10 cellular contexts compared by ENCODE assay signal in genomic region chr4:139243448-139244365, GRCh38. TPM values are rescaled to one million over a fixed set of nuclear protein-coding genes. Genes with fewer than 3 reads are reported as not detected.
DNase-seq lines count a peak whose midpoint lies in the region; ATAC-seq and TF ChIP-seq lines count a peak whose summit lies in the region.
"Had no signal": no experiment of that assay in that cellular context is flagged by ENCODE, and none has a peak within 500 bp of the region (broad histone marks: within the 10 kb centered on the region; RNA-seq: fewer than 3 reads in every experiment).

No MANE protein-coding gene starts in this region.

- no peak for TF ChIP-seq CTCF in ascending aorta (IDR thresholded peaks at IDR 0.05)
- TF ChIP-seq CTCF in thyroid gland (IDR thresholded peaks at IDR 0.05): no peak

- H3K36me3 Mint-ChIP-seq in CD4-positive, alpha-beta memory T cell: peaks cover 0 to 6% of the 10 kb centered on the region in 2 donors
- H3K36me3 Mint-ChIP-seq in CD8-positive, alpha-beta memory T cell: peaks cover 0 to 4% (median 2%) of the 10 kb centered on the region in 3 donors

- CTCF ChIA-PET in CD4-positive, alpha-beta memory T cell (lab: Charles Lee; ENCODE audit: partially characterized antibody): interaction anchor here (1.4 to 1.6 kb wide), 2 partner anchors 12 to 15 kb away, joined by 4 to 5 read pairs; no protein-coding TSS in a partner anchor
- CTCF ChIA-PET in CD8-positive, alpha-beta memory T cell (lab: Charles Lee): interaction anchor here (1.1 kb wide), 1 partner anchor 9 kb away, joined by 3 read pairs; no protein-coding TSS in a partner anchor

- H3K9me3 ChIP-seq in ascending aorta: peaks cover 0 to 6% of the 10 kb centered on the region in 2 donors
- H3K9me3 ChIP-seq in thyroid gland: no peaks in the 10 kb centered on the region
- no peaks in the 10 kb centered on the region for H3K9me3 ChIP-seq in CD4-positive, alpha-beta memory T cell (ENCODE audit: control insufficient read depth in 1 of 2, low read length in 2 of 2)
- H3K9me3 ChIP-seq in CD8-positive, alpha-beta memory T cell (ENCODE audit: low read length): no peaks in the 10 kb centered on the region

- H3K9me3 Mint-ChIP-seq in CD4-positive, alpha-beta memory T cell: peaks cover 0 to 8% (median 1%) of the 10 kb centered on the region in 8 donors
- H3K9me3 Mint-ChIP-seq in CD8-positive, alpha-beta memory T cell: peaks cover 0 to 8% (median 0%) of the 10 kb centered on the region in 5 donors

- no peaks in the 10 kb centered on the region for H3K36me3 ChIP-seq in ascending aorta
- no peaks in the 10 kb centered on the region for H3K36me3 ChIP-seq in thyroid gland
- no peaks in the 10 kb centered on the region for H3K36me3 ChIP-seq in CD4-positive, alpha-beta memory T cell (ENCODE audit: insufficient read depth, low read length)
- H3K36me3 ChIP-seq in CD8-positive, alpha-beta memory T cell (ENCODE audit: insufficient read depth, low read length): no peaks in the 10 kb centered on the region

- H3K27me3 Mint-ChIP-seq in CD4-positive, alpha-beta memory T cell: no peaks in the 10 kb centered on the region
- no peaks in the 10 kb centered on the region for H3K27me3 Mint-ChIP-seq in CD8-positive, alpha-beta memory T cell

- no peaks in the 10 kb centered on the region for H3K4me1 Mint-ChIP-seq in CD4-positive, alpha-beta memory T cell
- H3K4me1 Mint-ChIP-seq in CD8-positive, alpha-beta memory T cell: peaks cover 0 to 3% (median 0%) of the 10 kb centered on the region in 3 donors

- intact Hi-C loops in ascending aorta (cut with DNase I) (loop anchor here (1.0 to 2.0 kb wide), 2 partner anchors 57 to 227 kb away; no protein-coding TSS in a partner anchor), left ventricle myocardium superior (cut with micrococcal nuclease) (no loop called here), thyroid gland (cut with DNase I) (no loop called here)
- intact Hi-C loops in CD4-positive, alpha-beta memory T cell (cut with micrococcal nuclease): no loop called here

- H3K4me3 ChIP-seq in ascending aorta (peak overlapping the region in 1 of 2 donors; percentile 7), thyroid gland (replicated peaks in 1 of 3) (no peak overlapping the region)
- no peak overlapping the region for H3K4me3 ChIP-seq in CD4-positive, alpha-beta memory T cell (ENCODE audit: low read length in 2 of 2)
- no peak overlapping the region for H3K4me3 ChIP-seq in CD8-positive, alpha-beta memory T cell (ENCODE audit: low read length)

- H3K27ac ChIP-seq in ascending aorta: peak overlapping the region; percentile 78 to 90
- no peak overlapping the region for H3K27ac ChIP-seq in thyroid gland
- H3K27ac ChIP-seq in CD4-positive, alpha-beta memory T cell (ENCODE audit: low read depth, low read length): no peak overlapping the region
- no peak overlapping the region for H3K27ac ChIP-seq in CD8-positive, alpha-beta memory T cell (ENCODE audit: low read depth, low read length)

- 86 to 91% methylated on average over 12 of the region's 12 CpGs for WGBS in thyroid gland, 2 donors

- H3K27me3 ChIP-seq in ascending aorta (no peaks in the 10 kb centered on the region), thyroid gland (no peaks in the 10 kb centered on the region)
- H3K27me3 ChIP-seq in CD4-positive, alpha-beta memory T cell (ENCODE audit: insufficient read depth, low read length): no peaks in the 10 kb centered on the region
- no peaks in the 10 kb centered on the region for H3K27me3 ChIP-seq in CD8-positive, alpha-beta memory T cell (ENCODE audit: insufficient read depth, low read length, poor library complexity, severe bottlenecking)

- no peak for TF ChIP-seq POLR2A in thyroid gland (IDR thresholded peaks at IDR 0.05)

- H3K4me3 Mint-ChIP-seq in CD4-positive, alpha-beta memory T cell: no peak overlapping the region
- no peak overlapping the region for H3K4me3 Mint-ChIP-seq in CD8-positive, alpha-beta memory T cell

- H3K4me1 ChIP-seq in ascending aorta (peaks cover 4 to 20% of the 10 kb centered on the region in 2 donors), thyroid gland (peaks cover 0 to 5% of the 10 kb centered on the region in 2 donors)
- no peaks in the 10 kb centered on the region for H3K4me1 ChIP-seq in CD4-positive, alpha-beta memory T cell (ENCODE audit: insufficient read depth, low read length)
- no peaks in the 10 kb centered on the region for H3K4me1 ChIP-seq in CD8-positive, alpha-beta memory T cell (ENCODE audit: insufficient read depth, low read length)

- DNase-seq in ascending aorta (ENCODE audit: low spot score in 2 of 2) (peak in 1 of 2 donors; percentile 80), left ventricle myocardium superior (no peak), thyroid gland (peak; percentile 4 to 5), SHP77 (lab: John Stamatoyannopoulos, UW) (no peak), NCI-H774 (lab: John Stamatoyannopoulos, UW) (no peak)
- no peak for DNase-seq in CD4-positive, alpha-beta memory T cell
- no peak for DNase-seq in CD8-positive, alpha-beta memory T cell
- DNase-seq: NCI-H82; stimulated activated CD4-positive, alpha-beta T cell treated with anti-CD3 and anti-CD28 coated beads, Interleukin-15, amount 100 ng/mL, for 24 hours had no signal

- POLR2A ChIA-PET in CD4-positive, alpha-beta memory T cell (lab: Charles Lee; ENCODE audit: partially characterized antibody): no interaction called here
- POLR2A ChIA-PET in CD8-positive, alpha-beta memory T cell (lab: Charles Lee): no interaction called here

- H3K27ac Mint-ChIP-seq in CD4-positive, alpha-beta memory T cell: no peak overlapping the region
- H3K27ac Mint-ChIP-seq in CD8-positive, alpha-beta memory T cell: no peak overlapping the region

- ATAC-seq in HG03442 (IDR thresholded peaks at IDR 0.05; ENCODE audit: unreplicated experiment) (peak; percentile 50), left ventricle myocardium superior (peak; percentile 61)

RNA-seq across cellular contexts. Expression of gene MGARP, which starts 36.3 kb away (rescaled TPM):
- 2.8 TPM for total RNA-seq in ascending aorta
- total RNA-seq in left ventricle myocardium superior: 0.62 TPM
- 1 to 10 TPM in 2 of 4 donors, under 1 TPM in 2; 0.71 to 2.1 (median 1.1) TPM for total RNA-seq in thyroid gland
- under 1 TPM; 0.23 to 0.33 TPM for total RNA-seq in CD4-positive, alpha-beta memory T cell
- polyA plus RNA-seq in CD4-positive, alpha-beta memory T cell: under 1 TPM; 0.20 to 0.52 TPM
- not detected for total RNA-seq in CD8-positive, alpha-beta memory T cell
- polyA plus RNA-seq in CD8-positive, alpha-beta memory T cell: 0.84 TPM

RNA-seq across cellular contexts. Expression of gene NAA15, which starts 57.6 kb away (rescaled TPM):
- total RNA-seq in ascending aorta (6.4 TPM), left ventricle myocardium superior (36.1 TPM), thyroid gland (10 to 100 TPM; 21.7 to 47.7 (median 24.6) TPM)
- 10 to 100 TPM; 45.8 to 46.5 TPM for total RNA-seq in CD4-positive, alpha-beta memory T cell
- polyA plus RNA-seq in CD4-positive, alpha-beta memory T cell: 10 to 100 TPM; 18.6 to 47.7 TPM
- total RNA-seq in CD8-positive, alpha-beta memory T cell: 100 to 1,000 TPM; 116 to 122 TPM
- polyA plus RNA-seq in CD8-positive, alpha-beta memory T cell: 47.0 TPM

RNA-seq across cellular contexts. Expression of gene NDUFC1, which starts 58.6 kb away (rescaled TPM):
- total RNA-seq in ascending aorta (10.7 TPM), left ventricle myocardium superior (246 TPM), thyroid gland (10 to 100 TPM; 27.9 to 92.4 (median 53.2) TPM)
- 10 to 100 TPM; 29.6 to 34.8 TPM for total RNA-seq in CD4-positive, alpha-beta memory T cell
- polyA plus RNA-seq in CD4-positive, alpha-beta memory T cell: 100 to 1,000 TPM; 121 to 154 TPM
- total RNA-seq in CD8-positive, alpha-beta memory T cell: 10 to 100 TPM; 49.6 to 50.2 TPM
- polyA plus RNA-seq in CD8-positive, alpha-beta memory T cell: 146 TPM

Comparison
In these comparisons a context has a peak if more than half of its experiments do, and no peak if none do; other contexts are left out.
1. DNase-seq: peak in thyroid gland (2 of 2); none in left ventricle myocardium superior (single experiment), CD4-positive, alpha-beta memory T cell (0 of 5), SHP77 (0 of 2), CD8-positive, alpha-beta memory T cell (0 of 5) and NCI-H774 (single experiment).
2. H3K27ac ChIP-seq: peak in ascending aorta (2 of 2); none in thyroid gland (0 of 3), CD4-positive, alpha-beta memory T cell (single experiment) and CD8-positive, alpha-beta memory T cell (single experiment).